8 cellular contexts compared by ENCODE assay signal in genomic region chr9:137240841-137241489, GRCh38. TPM values are rescaled to one million over a fixed set of nuclear protein-coding genes. Genes with fewer than 3 reads are reported as not detected.
DNase-seq lines count a peak whose midpoint lies in the region; ATAC-seq and TF ChIP-seq lines count a peak whose summit lies in the region.

Gene TUBB4B, plus strand, starts transcription at chr9:137241287. Its CDS starts 74 bp downstream, at chr9:137241361.

- H3K4me1 ChIP-seq in thymus (ENCODE audit: control insufficient read depth, insufficient read depth, low read length): peaks cover 27% of the 10 kb centered on the region

- H2AFZ ChIP-seq in SU-DHL-6 (ENCODE audit: low read depth, low read length, severe bottlenecking): peak within 1 kb of the TSS; percentile 86

- H3K36me3 Mint-ChIP-seq in activated naive CD8-positive, alpha-beta T cell treated with anti-CD3 and anti-CD28 coated beads, Interleukin-2, amount 10 ng/mL, durations not matched to agents 7 days and 5 days: peaks cover 20% of the 10 kb centered on the region
- peaks cover 9% of the 10 kb centered on the region for H3K36me3 Mint-ChIP-seq in osteocyte (ENCODE audit: unreplicated experiment)

- peak within 1 kb of the TSS; percentile 91 for H3K27ac ChIP-seq in SU-DHL-6 (ENCODE audit: low read depth, low read length)
- H3K27ac ChIP-seq in thymus (ENCODE audit: low read depth): peak within 1 kb of the TSS; percentile 98

- peak within 1 kb of the TSS; percentile 93 for H3K4me3 ChIP-seq in SU-DHL-6 (ENCODE audit: insufficient read depth, low read length, poor library complexity, severe bottlenecking)
- H3K4me3 ChIP-seq in thymus (ENCODE audit: low read length): peak within 1 kb of the TSS; percentile 78

- peaks cover 9% of the 10 kb centered on the region; the same call in 1 of the 2 replicates for H4K20me1 ChIP-seq in SU-DHL-6 (ENCODE audit: low read depth, low read length)

- peaks cover 24% of the 10 kb centered on the region for H3K4me1 Mint-ChIP-seq in activated naive CD8-positive, alpha-beta T cell treated with anti-CD3 and anti-CD28 coated beads, Interleukin-2, amount 10 ng/mL, durations not matched to agents 7 days and 5 days
- H3K4me1 Mint-ChIP-seq in osteocyte (ENCODE audit: unreplicated experiment): peaks cover 31% of the 10 kb centered on the region

- H3K9me3 ChIP-seq in SU-DHL-6 (ENCODE audit: insufficient read depth, low read length): no peaks in the 10 kb centered on the region
- no peaks in the 10 kb centered on the region for H3K9me3 ChIP-seq in thymus (ENCODE audit: control insufficient read depth)

- DNase-seq in NCI-H128 (lab: John Stamatoyannopoulos, UW; ENCODE audit: unreplicated experiment) (peak; percentile 99), head of caudate nucleus (peak; percentile 97 to 100 (median 99)), osteocyte (ENCODE audit: extremely low spot score, unreplicated experiment) (peak; percentile 100)
- DNase-seq in activated naive CD8-positive, alpha-beta T cell treated with anti-CD3 and anti-CD28 coated beads, Interleukin-2, amount 10 ng/mL, durations not matched to agents 7 days and 5 days: peak; percentile 99

- H3F3A ChIP-seq in SU-DHL-6 (ENCODE audit: insufficient read depth): peaks cover 7% of the 10 kb centered on the region; the same call in 1 of the 2 replicates

- ATAC-seq in HG02678 (IDR thresholded peaks at IDR 0.05; ENCODE audit: unreplicated experiment): peak; percentile 79
- peak; percentile 83 for ATAC-seq in activated naive CD8-positive, alpha-beta T cell treated with anti-CD3 and anti-CD28 coated beads, Interleukin-2, amount 10 ng/mL, durations not matched to agents 7 days and 5 days (ENCODE audit: low read depth)

- peak within 1 kb of the TSS; percentile 90 for H3K4me3 Mint-ChIP-seq in activated naive CD8-positive, alpha-beta T cell treated with anti-CD3 and anti-CD28 coated beads, Interleukin-2, amount 10 ng/mL, durations not matched to agents 7 days and 5 days
- H3K4me3 Mint-ChIP-seq in osteocyte (ENCODE audit: unreplicated experiment): peak within 1 kb of the TSS; percentile 81

- H3K9me2 ChIP-seq in SU-DHL-6 (replicated peaks; ENCODE audit: insufficient read depth, low read length): no peaks in the 10 kb centered on the region

- H3K36me3 ChIP-seq in SU-DHL-6 (ENCODE audit: low read length): peaks cover 8% of the 10 kb centered on the region; the same call in 1 of the 2 replicates
- H3K36me3 ChIP-seq in thymus (ENCODE audit: control insufficient read depth, insufficient read depth): peaks cover 11% of the 10 kb centered on the region

- peak within 1 kb of the TSS; percentile 83 for H3K4me2 ChIP-seq in SU-DHL-6 (ENCODE audit: low read depth, low read length, poor library complexity, severe bottlenecking)

- no peaks in the 10 kb centered on the region for H3K27me3 Mint-ChIP-seq in activated naive CD8-positive, alpha-beta T cell treated with anti-CD3 and anti-CD28 coated beads, Interleukin-2, amount 10 ng/mL, durations not matched to agents 7 days and 5 days
- no peaks in the 10 kb centered on the region for H3K27me3 Mint-ChIP-seq in osteocyte (ENCODE audit: unreplicated experiment)

- H3K9ac ChIP-seq in SU-DHL-6 (ENCODE audit: low read length): peak within 1 kb of the TSS; percentile 97

- POLR2A ChIA-PET in activated naive CD8-positive, alpha-beta T cell treated with anti-CD3 and anti-CD28 coated beads, Interleukin-2, amount 10 ng/mL, durations not matched to agents 7 days and 5 days (lab: Charles Lee): interaction anchor here (0.6 to 6.7 kb wide), 50 partner anchors 8 to 450 kb away, joined by 3 to 171 read pairs (median 5); partner anchors contain the start of genes ANAPC2, ARRDC1, CYSRT1 and DPP7

- no peaks in the 10 kb centered on the region for H3K9me3 Mint-ChIP-seq in activated naive CD8-positive, alpha-beta T cell treated with anti-CD3 and anti-CD28 coated beads, Interleukin-2, amount 10 ng/mL, durations not matched to agents 7 days and 5 days
- no peaks in the 10 kb centered on the region for H3K9me3 Mint-ChIP-seq in osteocyte (ENCODE audit: unreplicated experiment)

- under 1% methylated on average over 67 of the region's 67 CpGs for WGBS in thymus

- intact Hi-C loops in head of caudate nucleus (cut with DNase I): loop anchor here (2.0 kb wide), 1 partner anchor 14 kb away; the partner anchor contains the start of gene NELFB

- H3K27ac Mint-ChIP-seq in activated naive CD8-positive, alpha-beta T cell treated with anti-CD3 and anti-CD28 coated beads, Interleukin-2, amount 10 ng/mL, durations not matched to agents 7 days and 5 days: peak within 1 kb of the TSS; percentile 93
- H3K27ac Mint-ChIP-seq in osteocyte (ENCODE audit: unreplicated experiment): peak within 1 kb of the TSS; percentile 88

- H3K27me3 ChIP-seq in SU-DHL-6 (ENCODE audit: low read length): no peaks in the 10 kb centered on the region
- no peaks in the 10 kb centered on the region for H3K27me3 ChIP-seq in thymus (ENCODE audit: control insufficient read depth, insufficient read depth)

- TF ChIP-seq CTCF in SU-DHL-6 (IDR thresholded peaks at IDR 0.05; ENCODE audit: insufficient read depth, low read length, poor library complexity, severe bottlenecking): no peak
- TF ChIP-seq CTCF in osteocyte (IDR thresholded peaks at IDR 0.05): no peak

- H3K79me2 ChIP-seq in SU-DHL-6 (ENCODE audit: insufficient read depth, low read length): peaks cover 15% of the 10 kb centered on the region

- peak; percentile 100 for TF ChIP-seq POLR2A in GM10847 (IDR thresholded peaks at IDR 0.05; ENCODE audit: extremely low read depth, insufficient read length)

RNA-seq across cellular contexts. Expression of gene TUBB4B, which starts in this region (rescaled TPM):
- 100 to 1,000 TPM; 241 to 249 TPM for total RNA-seq in activated naive CD8-positive, alpha-beta T cell treated with anti-CD3 and anti-CD28 coated beads, Interleukin-2, amount 10 ng/mL, durations not matched to agents 7 days and 5 days
- total RNA-seq in osteocyte: 132 and 136 TPM in 2 replicates
- polyA plus RNA-seq in thymus: 104 TPM

Comparison
In these comparisons a context has a peak if more than half of its experiments do, and no peak if none do; other contexts are left out.
1. Peak in every context shown above with its lines: DNase-seq, ATAC-seq, H3K4me3 ChIP-seq and H3K27ac ChIP-seq.